In the genomic region with DNA sequence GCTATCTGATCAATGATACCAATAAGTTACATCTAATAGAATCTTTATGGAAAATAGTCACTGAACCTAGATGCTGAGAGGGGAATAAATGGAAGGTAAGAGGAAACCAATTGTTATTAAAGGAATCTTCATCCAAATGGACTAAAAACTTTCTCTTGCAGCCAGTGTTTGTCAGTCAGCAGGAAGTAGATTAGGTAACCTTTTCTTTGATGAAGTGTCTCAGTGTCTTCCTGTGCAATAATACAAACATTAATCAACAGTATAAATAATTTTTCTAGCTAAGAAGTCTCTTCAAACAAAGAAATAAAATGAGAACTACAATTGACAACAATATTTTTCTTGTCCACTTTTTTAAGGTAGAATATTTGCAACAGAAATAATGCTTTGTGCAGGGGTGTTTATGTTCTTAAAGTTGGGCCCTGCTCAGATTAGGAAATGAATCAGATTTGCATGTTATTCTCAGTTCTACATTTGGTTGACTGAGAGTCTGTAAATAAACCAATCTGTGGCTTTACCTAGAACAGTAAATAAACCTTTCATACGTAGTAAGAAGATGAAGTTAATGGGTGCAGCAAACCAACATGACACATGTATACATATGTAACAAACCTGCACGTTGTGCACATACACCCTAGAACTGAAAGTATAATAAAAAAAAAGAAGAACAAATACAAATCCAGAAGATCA, we compare ENCODE assay signal across 13 cellular contexts.
DNase-seq lines count a peak whose midpoint lies in the region; ATAC-seq and TF ChIP-seq lines count a peak whose summit lies in the region.
"Had no signal": no experiment of that assay in that cellular context is flagged by ENCODE, and none has a peak within 500 bp of the region (broad histone marks: within the 10 kb centered on the region; RNA-seq: fewer than 3 reads in every experiment).

No MANE protein-coding gene starts in this region.

- no peak overlapping the region for H3K4me3 Mint-ChIP-seq in activated CD4-positive, alpha-beta T cell treated with anti-CD3 and anti-CD28 coated beads, Interleukin-2, amount 10 ng/mL, durations not matched to agents 7 days and 5 days

- in situ Hi-C loops in GM13977 (cut with MboI; ENCODE audit: low pct_unique_long_range_greater_than_20kb, low sequenced_read_pairs, unreplicated experiment), result no loop called here

- H3K27ac Mint-ChIP-seq in activated CD4-positive, alpha-beta T cell treated with anti-CD3 and anti-CD28 coated beads, Interleukin-2, amount 10 ng/mL, durations not matched to agents 7 days and 5 days, result no peak overlapping the region

- TF ChIP-seq CTCF in GM12864 (IDR thresholded peaks at IDR 0.05; ENCODE audit: low read depth, low read length, missing control alignments) (no peak), GM13977 (IDR thresholded peaks at IDR 0.05; ENCODE audit: extremely low read depth, insufficient read depth, missing control alignments) (no peak)

- H3K4me1 Mint-ChIP-seq in activated CD4-positive, alpha-beta T cell treated with anti-CD3 and anti-CD28 coated beads, Interleukin-2, amount 10 ng/mL, durations not matched to agents 7 days and 5 days, result no peaks in the 10 kb centered on the region

- DNase-seq in GM12864 (ENCODE audit: low read depth) (peak; percentile 47), NOMO-1 treated with dmso at 0.1 percent for 144 hours (lab: John Stamatoyannopoulos, UW; ENCODE audit: unreplicated experiment) (no peak), GM13977 (ENCODE audit: low spot score) (no peak), NCI-H510A (lab: John Stamatoyannopoulos, UW) (no peak)
- no peak for DNase-seq in activated CD4-positive, alpha-beta T cell treated with anti-CD3 and anti-CD28 coated beads, Interleukin-2, amount 10 ng/mL, durations not matched to agents 7 days and 5 days
- DNase-seq: ACHN, mesenchymal stem cell, NCI-H526, SK-N-SH had no signal

- no peaks in the 10 kb centered on the region for H3K9me3 Mint-ChIP-seq in activated CD4-positive, alpha-beta T cell treated with anti-CD3 and anti-CD28 coated beads, Interleukin-2, amount 10 ng/mL, durations not matched to agents 7 days and 5 days

- CTCF ChIA-PET in activated CD4-positive, alpha-beta T cell treated with anti-CD3 and anti-CD28 coated beads, Interleukin-2, amount 10 ng/mL, durations not matched to agents 7 days and 5 days (lab: Charles Lee), result no interaction called here

- H3K4me3 ChIP-seq in GM12864 (ENCODE audit: low read depth, low read length), result no peak overlapping the region
- H3K4me3 ChIP-seq: tibial nerve had no signal

- POLR2A ChIA-PET in activated CD4-positive, alpha-beta T cell treated with anti-CD3 and anti-CD28 coated beads, Interleukin-2, amount 10 ng/mL, durations not matched to agents 7 days and 5 days (lab: Charles Lee), result no interaction called here

- no peaks in the 10 kb centered on the region for H3K27me3 Mint-ChIP-seq in activated CD4-positive, alpha-beta T cell treated with anti-CD3 and anti-CD28 coated beads, Interleukin-2, amount 10 ng/mL, durations not matched to agents 7 days and 5 days

- ATAC-seq in GM19395 (IDR thresholded peaks at IDR 0.05; ENCODE audit: unreplicated experiment) (peak; percentile 97), HG02763 (IDR thresholded peaks at IDR 0.05; ENCODE audit: unreplicated experiment) (peak; percentile 97), HG03442 (IDR thresholded peaks at IDR 0.05; ENCODE audit: unreplicated experiment) (peak; percentile 97)

- H3K36me3 Mint-ChIP-seq in activated CD4-positive, alpha-beta T cell treated with anti-CD3 and anti-CD28 coated beads, Interleukin-2, amount 10 ng/mL, durations not matched to agents 7 days and 5 days (ENCODE audit: low read depth), result no peaks in the 10 kb centered on the region
